Comparison of ENCODE assay signal across 10 cellular contexts in genomic region chr5:179143446-179143845, GRCh38.
DNase-seq lines count a peak whose midpoint lies in the region; ATAC-seq, FAIRE-seq and TF ChIP-seq lines count a peak whose summit lies in the region.
"Had no signal": no experiment of that assay in that cellular context is flagged by ENCODE, and none has a peak within 500 bp of the region (broad histone marks: within the 10 kb centered on the region; RNA-seq: fewer than 3 reads in every experiment).

No MANE protein-coding gene starts in this region.

- H3K27ac Mint-ChIP-seq in mesothelial cell of epicardium, result no peak overlapping the region

- H2BK15ac ChIP-seq in H1 (ENCODE audit: low read length), result no peak overlapping the region

- H3K4me2 ChIP-seq in Karpas-422 (ENCODE audit: low read depth, low read length, poor library complexity, severe bottlenecking) (no peak overlapping the region), H1 (ENCODE audit: insufficient read depth in 1 of 2, low read depth in 2 of 2, low read length in 2 of 2) (no peak overlapping the region)

- ATAC-seq in HG02840 (IDR thresholded peaks at IDR 0.05; ENCODE audit: low FRiP score, unreplicated experiment), result no peak

- H3K9me2 ChIP-seq in Karpas-422 (replicated peaks; ENCODE audit: insufficient read depth, low read length), result no peaks in the 10 kb centered on the region

- H3K4me1 Mint-ChIP-seq in mesothelial cell of epicardium, result peaks cover 6% of the 10 kb centered on the region

- H3K9me3 ChIP-seq in Karpas-422 (ENCODE audit: low read length), result no peaks in the 10 kb centered on the region
- H3K9me3 ChIP-seq in H1 (ENCODE audit: insufficient read depth in 2 of 2, low read depth in 1 of 2, low read length in 1 of 2), result no peaks in the 10 kb centered on the region

- H3K9me3 Mint-ChIP-seq in mesothelial cell of epicardium, result peaks cover 4% of the 10 kb centered on the region

- FAIRE-seq in H1 (lab: Jason Lieb, UNC), result peak; percentile 97
- FAIRE-seq: D721Med had no signal

- H4K8ac ChIP-seq in H1 (ENCODE audit: extremely low read depth, insufficient read depth, low read length), result no peak overlapping the region

- no peak overlapping the region for H2BK20ac ChIP-seq in H1 (ENCODE audit: low read length)

- H4K91ac ChIP-seq in H1 (replicated peaks; ENCODE audit: insufficient read length, low read length), result no peak overlapping the region

- no peak overlapping the region for H3K56ac ChIP-seq in H1 (replicated peaks; ENCODE audit: insufficient read length, low read depth, low read length)

- H3K4me3 ChIP-seq in Karpas-422 (ENCODE audit: low read length) (no peak overlapping the region), H1 (ENCODE audit: extremely low read depth in 1 of 4, insufficient read depth in 2 of 4, low read depth in 3 of 4, low read length in 4 of 4) (no peak overlapping the region)

- no peak overlapping the region for H2BK120ac ChIP-seq in H1 (replicated peaks; ENCODE audit: low read depth, low read length)

- H2BK5ac ChIP-seq in H1 (ENCODE audit: low read depth, low read length), result no peak overlapping the region

- DNase-seq in ELF-1 (ENCODE audit: low read depth, low spot score) (peak; percentile 76), Karpas-422 (peak; percentile 62), H1 (ENCODE audit: low read depth in 1 of 2, low spot score in 2 of 2) (peak in 1 of 2 experiments; percentile 67), myocyte (ENCODE audit: low read depth) (peak; percentile 66), mesothelial cell of epicardium (ENCODE audit: low spot score in 2 of 2, unreplicated experiment in 2 of 2) (no peak)
- DNase-seq in activated effector memory CD4-positive, alpha-beta T cell treated with Interleukin-2 at 50 U/mL for 16 hours, result no peak
- DNase-seq: activated CD4-positive, alpha-beta T cell treated with anti-CD3 and anti-CD28 coated beads, Interleukin-2, amount 50 U/mL, for 1 hour; NCI-H446 treated with DMSO at 0.1 percent for 48 hours had no signal

- no peak overlapping the region for H3K4ac ChIP-seq in H1 (replicated peaks; ENCODE audit: insufficient read length, low read depth, low read length)

- peak; percentile 57 to 95 (median 78) for TF ChIP-seq CTCF in H1 (IDR thresholded peaks at IDR 0.05; ENCODE audit: control extremely low read depth in 1 of 3, insufficient read depth in 1 of 3, low read depth in 1 of 3, low read length in 3 of 3)
- TF ChIP-seq CTCF in mesothelial cell of epicardium (IDR thresholded peaks at IDR 0.05; ENCODE audit: unreplicated experiment), result no peak

- H2BK12ac ChIP-seq in H1 (ENCODE audit: low read depth, low read length), result no peak overlapping the region

- no peaks in the 10 kb centered on the region for H3K27me3 ChIP-seq in Karpas-422 (ENCODE audit: low read length)
- no peaks in the 10 kb centered on the region for H3K27me3 ChIP-seq in H1 (replicated peaks in 1 of 4; ENCODE audit: control insufficient read depth in 3 of 4, extremely low read depth in 1 of 4, insufficient read depth in 3 of 4, low read length in 3 of 4)

- H3K27me3 Mint-ChIP-seq in mesothelial cell of epicardium (ENCODE audit: low read depth), result no peaks in the 10 kb centered on the region

- no peaks in the 10 kb centered on the region for H3K23me2 ChIP-seq in H1 (ENCODE audit: low read depth, low read length)

- peak; percentile 69 to 77 for TF ChIP-seq RAD21 in H1 (IDR thresholded peaks at IDR 0.05 in 1 of 2, conservative IDR thresholded peaks at IDR 0.05 in 1 of 2; ENCODE audit: low read depth in 2 of 2, low read length in 2 of 2)

- H3K23ac ChIP-seq in H1 (ENCODE audit: insufficient read length), result no peak overlapping the region

- TF ChIP-seq EP300 in H1 (IDR thresholded peaks at IDR 0.05; ENCODE audit: borderline replicate concordance in 1 of 2, low read depth in 2 of 2, low read length in 2 of 2), result no peak

- no peak overlapping the region for H4K5ac ChIP-seq in H1 (ENCODE audit: insufficient read length, low read depth, low read length)

- no peaks in the 10 kb centered on the region for H3K79me1 ChIP-seq in H1 (ENCODE audit: low read depth, low read length)

- no peak overlapping the region for H3K27ac ChIP-seq in Karpas-422 (ENCODE audit: low read length)
- no peak overlapping the region for H3K27ac ChIP-seq in H1 (ENCODE audit: low read depth, low read length)

- TF ChIP-seq POLR2A in H1 (IDR thresholded peaks at IDR 0.05; ENCODE audit: control extremely low read depth in 1 of 2, low read depth in 2 of 2, low read length in 2 of 2), result no peak

- POLR2A ChIA-PET in H1 (lab: Charles Lee; ENCODE audit: partially characterized antibody), result no interaction called here

- WGBS in H1 (ENCODE audit: extremely low coverage in 1 of 2, insufficient coverage in 1 of 2, insufficient read length in 1 of 2, insufficient replicate concordance in 2 of 2, low coverage in 1 of 2, low lambda C conversion rate in 2 of 2, missing lambda C conversion rate in 1 of 2), 2 experiments, result 13% methylated on average over 7 of the region's 7 CpGs; no CpG with 5 or more reads in 1 of the 2 experiments

- no peak overlapping the region for H3K4me3 Mint-ChIP-seq in mesothelial cell of epicardium

- no peak overlapping the region for H2AK5ac ChIP-seq in H1 (ENCODE audit: low read depth, low read length)

- no peaks in the 10 kb centered on the region for H3K79me2 ChIP-seq in Karpas-422 (ENCODE audit: low read length)
- no peaks in the 10 kb centered on the region for H3K79me2 ChIP-seq in H1 (ENCODE audit: control insufficient read depth in 1 of 2, insufficient read depth in 2 of 2, low read length in 2 of 2)

- H3K36me3 Mint-ChIP-seq in mesothelial cell of epicardium, result no peaks in the 10 kb centered on the region

- no peak overlapping the region for H3K18ac ChIP-seq in H1 (ENCODE audit: extremely low read depth, low read length)

- H3K4me1 ChIP-seq in Karpas-422 (ENCODE audit: low read length) (no peaks in the 10 kb centered on the region), H1 (replicated peaks in 1 of 4; ENCODE audit: control insufficient read depth in 3 of 4, insufficient read depth in 4 of 4, low read length in 3 of 4) (no peaks in the 10 kb centered on the region)

- H4K20me1 ChIP-seq in Karpas-422 (ENCODE audit: insufficient read depth, low read depth, low read length), result no peaks in the 10 kb centered on the region
- H4K20me1 ChIP-seq in H1 (replicated peaks in 1 of 2; ENCODE audit: control insufficient read depth in 1 of 2, insufficient read depth in 2 of 2, low read length in 2 of 2), result no peaks in the 10 kb centered on the region

- H3K36me3 ChIP-seq in Karpas-422 (ENCODE audit: insufficient read depth, low read length) (no peaks in the 10 kb centered on the region), H1 (ENCODE audit: control insufficient read depth in 2 of 4, insufficient read depth in 4 of 4, low read length in 3 of 4) (no peaks in the 10 kb centered on the region)

- H3K9ac ChIP-seq in Karpas-422 (ENCODE audit: low read length) (no peak overlapping the region), H1 (replicated peaks in 1 of 4; ENCODE audit: extremely low read depth in 1 of 4, low read depth in 3 of 4, low read length in 3 of 4) (no peak overlapping the region)

- H3K14ac ChIP-seq in H1 (ENCODE audit: insufficient read length), result no peak overlapping the region

- H2AFZ ChIP-seq in Karpas-422 (ENCODE audit: low read length), result no peak overlapping the region
- H2AFZ ChIP-seq in H1 (ENCODE audit: low read length), result no peak overlapping the region

- CTCF ChIA-PET in H1 (lab: Charles Lee; ENCODE audit: partially characterized antibody), result interaction anchor here (0.5 to 2.3 kb wide), 29 partner anchors 9 to 625 kb away, joined by 3 to 7 read pairs (median 3); no protein-coding TSS in a partner anchor

TF ChIP-seq in H1, 55 proteins besides CTCF, POLR2A, EP300 and RAD21 (continues in another document):
- no peak for TF ChIP-seq NANOG (IDR thresholded peaks at IDR 0.05; ENCODE audit: insufficient read depth, low read depth, low read length, poor library complexity, severe bottlenecking)
- no peak for TF ChIP-seq BRCA1 (IDR thresholded peaks at IDR 0.05; ENCODE audit: low read depth, low read length)
- TF ChIP-seq NRF1 (IDR thresholded peaks at IDR 0.05; ENCODE audit: low read depth, low read length), result no peak
- TF ChIP-seq KDM4A (IDR thresholded peaks at IDR 0.05; ENCODE audit: low read depth, low read length, severe bottlenecking), result no peak
- no peak for TF ChIP-seq PHF8 (conservative IDR thresholded peaks at IDR 0.05; ENCODE audit: low read depth, low read length)
- TF ChIP-seq JUN (IDR thresholded peaks at IDR 0.05; ENCODE audit: low read depth, low read length), result peak; percentile 95
- no peak for TF ChIP-seq TAF1 (IDR thresholded peaks at IDR 0.05; ENCODE audit: low read depth, low read length)
- no peak for TF ChIP-seq RNF2 (IDR thresholded peaks at IDR 0.05; ENCODE audit: borderline replicate concordance, low read depth, low read length, missing control alignments, poor library complexity, severe bottlenecking)
- peak; percentile 94 for TF ChIP-seq JUND (IDR thresholded peaks at IDR 0.05; ENCODE audit: low read length)
- TF ChIP-seq SIX5 (IDR thresholded peaks at IDR 0.05; ENCODE audit: low read depth, low read length), result no peak
- TF ChIP-seq SIRT6 (IDR thresholded peaks at IDR 0.05; ENCODE audit: low read length), result no peak
- no peak for TF ChIP-seq SUZ12 (IDR thresholded peaks at IDR 0.05; ENCODE audit: low read length)
- TF ChIP-seq TEAD4 (IDR thresholded peaks at IDR 0.05; ENCODE audit: low read depth, low read length), result no peak
- no peak for TF ChIP-seq POLR2AphosphoS5 (IDR thresholded peaks at IDR 0.05; ENCODE audit: low read depth, low read length)
- TF ChIP-seq CTBP2 (IDR thresholded peaks at IDR 0.05; ENCODE audit: borderline replicate concordance, insufficient read depth, insufficient read length, low read length), result no peak
- TF ChIP-seq BACH1 (IDR thresholded peaks at IDR 0.05; ENCODE audit: low read length), result no peak
- no peak for TF ChIP-seq MAX (IDR thresholded peaks at IDR 0.05)
- no peak for TF ChIP-seq ASH2L (IDR thresholded peaks at IDR 0.05; ENCODE audit: low read length)
- TF ChIP-seq EZH2 (IDR thresholded peaks at IDR 0.05; ENCODE audit: low read depth, low read length, severe bottlenecking), result no peak
- no peak for TF ChIP-seq BCL11A (IDR thresholded peaks at IDR 0.05; ENCODE audit: low read depth in 2 of 2, low read length in 2 of 2)

Comparison
In these comparisons a context has a peak if more than half of its experiments do, and no peak if none do; other contexts are left out.
1. DNase-seq: peak in ELF-1 (single experiment), Karpas-422 (single experiment) and myocyte (single experiment); none in mesothelial cell of epicardium (0 of 2) and activated effector memory CD4-positive, alpha-beta T cell treated with Interleukin-2 at 50 U/mL for 16 hours (single experiment).